8 cellular contexts compared by ENCODE assay signal in genomic region chr20:62121776-62122658, GRCh38. TPM values are rescaled to one million over a fixed set of nuclear protein-coding genes. Genes with fewer than 3 reads are reported as not detected.
DNase-seq lines count a peak whose midpoint lies in the region; ATAC-seq, FAIRE-seq and TF ChIP-seq lines count a peak whose summit lies in the region.

TSS of gene LSM14B (plus strand) at chr20:62122475. CDS start at chr20:62122667, 192 bp downstream.

- H3K27me3 ChIP-seq in Karpas-422 (ENCODE audit: low read length): no peaks in the 10 kb centered on the region; the same call in 1 of the 2 replicates
- H3K27me3 ChIP-seq in esophagus muscularis mucosa: peaks cover 0 to 25% (median 2%) of the 10 kb centered on the region in 4 donors

- peaks cover 28% of the 10 kb centered on the region for H3K79me2 ChIP-seq in Karpas-422 (ENCODE audit: low read length)

- no peak for TF ChIP-seq POLR2A in esophagus muscularis mucosa (IDR thresholded peaks at IDR 0.05; ENCODE audit: low read depth)

- no peak for FAIRE-seq in RCC 7860 (lab: Jason Lieb, UNC)

- peak within 1 kb of the TSS; percentile 94 for H3K4me2 ChIP-seq in Karpas-422 (ENCODE audit: low read depth, low read length, poor library complexity, severe bottlenecking)

- H3K4me3 ChIP-seq in Karpas-422 (ENCODE audit: low read length) (peak within 1 kb of the TSS; percentile 76), esophagus muscularis mucosa (peak within 1 kb of the TSS; percentile 86 to 99 (median 93))

- H3K27me3 Mint-ChIP-seq in activated T-cell treated with anti-CD3 and anti-CD28 coated beads, Interleukin-2, amount 50 U/mL, for 72 hours (ENCODE audit: low read depth): no peaks in the 10 kb centered on the region

- intact Hi-C loops in esophagus muscularis mucosa (cut with DNase I): no loop called here

- ATAC-seq in GM21825 (IDR thresholded peaks at IDR 0.05; ENCODE audit: unreplicated experiment): peak; percentile 74
- ATAC-seq in activated T-cell treated with anti-CD3 and anti-CD28 coated beads, Interleukin-2, amount 50 U/mL, for 72 hours (replicated peaks in 1 of 2): peak; percentile 87

- peaks cover 16% of the 10 kb centered on the region for H4K20me1 ChIP-seq in Karpas-422 (ENCODE audit: insufficient read depth, low read depth, low read length)

- peak within 1 kb of the TSS; percentile 87 for H3K27ac Mint-ChIP-seq in activated T-cell treated with anti-CD3 and anti-CD28 coated beads, Interleukin-2, amount 50 U/mL, for 72 hours

- no CpG with 5 or more reads among the region's 125 CpGs for WGBS in esophagus muscularis mucosa

- peaks cover 9% of the 10 kb centered on the region in 2 donors for H3K36me3 Mint-ChIP-seq in activated T-cell treated with anti-CD3 and anti-CD28 coated beads, Interleukin-2, amount 50 U/mL, for 72 hours (ENCODE audit: insufficient read depth in 2 of 2)

- peak within 1 kb of the TSS; percentile 89 for H3K9ac ChIP-seq in Karpas-422 (ENCODE audit: low read length)

- no peaks in the 10 kb centered on the region for H3K9me3 ChIP-seq in Karpas-422 (ENCODE audit: low read length)
- H3K9me3 ChIP-seq in esophagus muscularis mucosa: no peaks in the 10 kb centered on the region

- TF ChIP-seq CTCF in esophagus muscularis mucosa (IDR thresholded peaks at IDR 0.05): no peak

- H3K4me1 ChIP-seq in Karpas-422 (ENCODE audit: low read length) (peaks cover 24% of the 10 kb centered on the region), esophagus muscularis mucosa (peaks cover 26 to 44% (median 33%) of the 10 kb centered on the region in 4 donors)

- no peaks in the 10 kb centered on the region for H3K9me2 ChIP-seq in Karpas-422 (replicated peaks; ENCODE audit: insufficient read depth, low read length)

- no peaks in the 10 kb centered on the region for H3K9me3 Mint-ChIP-seq in activated T-cell treated with anti-CD3 and anti-CD28 coated beads, Interleukin-2, amount 50 U/mL, for 72 hours

- H3K36me3 ChIP-seq in Karpas-422 (ENCODE audit: insufficient read depth, low read length) (peaks cover 12% of the 10 kb centered on the region; the same call in 1 of the 2 replicates), esophagus muscularis mucosa (peaks cover 16 to 28% (median 26%) of the 10 kb centered on the region in 4 donors)

- DNase-seq in DMS79 treated with DMSO at 0.1 percent for 48 hours (lab: John Stamatoyannopoulos, UW): peak; percentile 93
- peak; percentile 99 for DNase-seq in Karpas-422
- DNase-seq in RCC 7860 (ENCODE audit: low spot score): peak; percentile 89
- DNase-seq in activated T-cell treated with anti-CD3 and anti-CD28 coated beads, Interleukin-2, amount 50 U/mL, for 72 hours: peak; percentile 96 to 98
- peak; percentile 99 for DNase-seq in esophagus muscularis mucosa (ENCODE audit: extremely low spot score)
- peak; percentile 97 for DNase-seq in myocyte (ENCODE audit: low read depth)
- DNase-seq in stimulated activated CD8-positive, alpha-beta memory T cell treated with anti-CD3 and anti-CD28 coated beads, Interleukin-7, amount 100 ng/mL, for 4 hours (ENCODE audit: low read depth in 2 of 2): peak; percentile 87 to 98

- no peak for TF ChIP-seq EP300 in esophagus muscularis mucosa (IDR thresholded peaks at IDR 0.05)

- peak within 1 kb of the TSS; percentile 92; the same call in 1 of the 2 replicates for H2AFZ ChIP-seq in Karpas-422 (ENCODE audit: low read length)

- peak within 1 kb of the TSS; percentile 89 to 93 for H3K4me3 Mint-ChIP-seq in activated T-cell treated with anti-CD3 and anti-CD28 coated beads, Interleukin-2, amount 50 U/mL, for 72 hours

- peaks cover 52% of the 10 kb centered on the region for H3K4me1 Mint-ChIP-seq in activated T-cell treated with anti-CD3 and anti-CD28 coated beads, Interleukin-2, amount 50 U/mL, for 72 hours (ENCODE audit: low read depth)

- peak within 1 kb of the TSS; percentile 39 for H3K27ac ChIP-seq in Karpas-422 (ENCODE audit: low read length)
- peak within 1 kb of the TSS; percentile 91 to 98 (median 96) for H3K27ac ChIP-seq in esophagus muscularis mucosa (replicated peaks in 1 of 4)

RNA-seq across cellular contexts. Expression of gene LSM14B, which starts in this region (rescaled TPM):
- 16.1 and 32.3 TPM in 2 replicates for total RNA-seq in Karpas-422 (2014; rRNA removed; shearing (Covaris generic); ENCODE audit: low replicate concordance)
- 10 to 100 TPM; 37.2 to 45.3 TPM for total RNA-seq in activated T-cell treated with anti-CD3 and anti-CD28 coated beads, Interleukin-2, amount 50 U/mL, for 72 hours
- total RNA-seq in esophagus muscularis mucosa: 10 to 100 TPM; 24.9 to 38.8 (median 32.4) TPM
- total RNA-seq in myocyte: 84.8 and 93.7 TPM in 2 replicates
- 41.6 TPM for polyA plus RNA-seq in myocyte (2012)

Comparison
In these comparisons a context has a peak if more than half of its experiments do, and no peak if none do; other contexts are left out.
1. Peak in every context shown above with its lines: DNase-seq, ATAC-seq, H3K4me3 ChIP-seq and H3K27ac ChIP-seq.